Comparison of ENCODE assay signal across 10 cellular contexts in the genomic region with DNA sequence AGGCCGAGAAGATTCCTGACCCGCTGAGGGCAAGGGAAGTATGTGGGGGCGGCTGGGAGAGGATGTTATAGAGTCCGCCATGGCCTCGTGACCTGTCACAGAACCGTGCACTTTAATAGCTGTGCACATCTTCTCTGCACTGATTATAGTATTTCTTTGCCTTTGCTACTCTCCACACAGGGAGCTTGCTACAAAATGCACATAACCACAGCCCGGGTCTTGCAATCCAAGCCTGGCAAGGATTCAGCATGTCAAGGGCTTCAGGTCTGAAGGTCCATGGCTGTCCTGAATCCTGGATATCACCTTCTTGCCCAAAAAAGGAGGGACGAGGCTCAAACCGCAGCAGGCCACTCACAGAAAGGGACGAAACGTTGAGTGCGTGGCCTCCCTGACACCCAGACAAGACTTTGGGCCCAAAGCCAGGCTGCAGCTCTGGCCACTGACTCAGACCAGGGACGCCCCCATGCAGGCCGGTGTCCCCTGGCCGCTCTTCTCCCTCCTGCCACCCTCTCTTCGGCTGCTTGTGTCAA. TPM values are rescaled to one million over a fixed set of nuclear protein-coding genes. Genes with fewer than 3 reads are reported as not detected.
DNase-seq lines count a peak whose midpoint lies in the region; ATAC-seq and TF ChIP-seq lines count a peak whose summit lies in the region.
"Had no signal": no experiment of that assay in that cellular context is flagged by ENCODE, and none has a peak within 500 bp of the region (broad histone marks: within the 10 kb centered on the region; RNA-seq: fewer than 3 reads in every experiment).

No MANE protein-coding gene starts in this region.

- WGBS in ovary, 3 donors, result 24 to 29% (median 26%) methylated on average over 16 of the region's 16 CpGs

- H3K4me1 ChIP-seq in ovary (ENCODE audit: insufficient read depth), result peaks cover 16% of the 10 kb centered on the region

- peaks cover 42 to 51% of the 10 kb centered on the region in 2 donors for H3K36me3 Mint-ChIP-seq in CD14-positive monocyte

- ATAC-seq in HG03280 (IDR thresholded peaks at IDR 0.05; ENCODE audit: unreplicated experiment), result no peak

- no peak overlapping the region for H3K4me3 ChIP-seq in fibroblast of the aortic adventitia (ENCODE audit: low read depth, low read length)
- no peak overlapping the region for H3K4me3 ChIP-seq in ovary
- H3K4me3 ChIP-seq: SJSA1 had no signal

- no peaks in the 10 kb centered on the region for H3K9me3 Mint-ChIP-seq in CD14-positive monocyte

- no peaks in the 10 kb centered on the region for H3K27me3 ChIP-seq in ovary
- H3K27me3 ChIP-seq: SJSA1 had no signal

- no peak for TF ChIP-seq EP300 in ovary (IDR thresholded peaks at IDR 0.05)

- H3K27me3 Mint-ChIP-seq in CD14-positive monocyte (ENCODE audit: low read depth in 3 of 3), result peaks cover 0 to 2% (median 0%) of the 10 kb centered on the region in 3 donors

- intact Hi-C loops in CD14-positive monocyte (cut with micrococcal nuclease) (no loop called here), ovary (cut with DNase I) (loop anchor here in 1 of 4 donors (10.0 kb wide), 1 partner anchor 94 kb away; no protein-coding TSS in a partner anchor)

- DNase-seq in CD14-positive monocyte (ENCODE audit: low spot score), result peak; percentile 15
- peak; percentile 26 for DNase-seq in fibroblast of the aortic adventitia (ENCODE audit: low read depth)
- peak; percentile 32 to 60 (median 56) for DNase-seq in ovary
- no peak for DNase-seq in NCI-H2081 treated with DMSO at 0.1 percent for 48 hours (lab: John Stamatoyannopoulos, UW)
- no peak for DNase-seq in NK-92 treated with Interleukin-12 subunit alpha and Interleukin-12 subunit beta, amount 100 ng/mL, for 24 hours (lab: John Stamatoyannopoulos, UW)
- no peak for DNase-seq in germinal center (ENCODE audit: low spot score)
- DNase-seq: hippocampal formation had no signal

- peak overlapping the region; percentile 72 for H3K27ac ChIP-seq in VCaP
- peak overlapping the region in 1 of 2 donors; percentile 39 for H3K27ac ChIP-seq in ovary
- H3K27ac ChIP-seq: SJSA1 had no signal

- H3K9me3 ChIP-seq in ovary, result no peaks in the 10 kb centered on the region
- H3K9me3 ChIP-seq: SJSA1 had no signal

- no peak for TF ChIP-seq CTCF in CD14-positive monocyte (IDR thresholded peaks at IDR 0.05)
- no peak for TF ChIP-seq CTCF in VCaP (conservative IDR thresholded peaks at IDR 0.05)
- TF ChIP-seq CTCF in fibroblast of the aortic adventitia (IDR thresholded peaks at IDR 0.05; ENCODE audit: insufficient read depth, low read length), result no peak
- no peak for TF ChIP-seq CTCF in ovary (IDR thresholded peaks at IDR 0.05)

- H3K4me3 Mint-ChIP-seq in CD14-positive monocyte, result no peak overlapping the region

- H3K4me1 Mint-ChIP-seq in CD14-positive monocyte, result no peaks in the 10 kb centered on the region

- TF ChIP-seq POLR2A in ovary (IDR thresholded peaks at IDR 0.05), result no peak

- H3K36me3 ChIP-seq in ovary, result no peaks in the 10 kb centered on the region

- H3K27ac Mint-ChIP-seq in CD14-positive monocyte, result peak overlapping the region in 4 of 7 donors; percentile 25 to 79 (median 55)

RNA-seq across cellular contexts. Expression of a gene that starts 43.7 kb away (rescaled TPM):
- 10 to 100 TPM; 20.4 to 27.3 TPM for polyA plus RNA-seq in CD14-positive monocyte
- total RNA-seq in fibroblast of the aortic adventitia (ENCODE audit: low replicate concordance), result 107 and 214 TPM in 2 replicates
- total RNA-seq in ovary, result 100 to 1,000 TPM in 6 of 7 donors, 10 to 100 TPM in 1; 76.7 to 246 (median 197) TPM
- polyA plus RNA-seq in ovary, result 100 to 1,000 TPM in 1 of 2 donors, 10 to 100 TPM in 1; 75.2 to 209 TPM

Comparison
In these comparisons a context has a peak if more than half of its experiments do, and no peak if none do; other contexts are left out.
1. DNase-seq: peak in CD14-positive monocyte (single experiment), fibroblast of the aortic adventitia (single experiment) and ovary (5 of 5); none in NCI-H2081 treated with DMSO at 0.1 percent for 48 hours (single experiment), NK-92 treated with Interleukin-12 subunit alpha and Interleukin-12 subunit beta, amount 100 ng/mL, for 24 hours (single experiment) and germinal center (single experiment).